Comparison of ENCODE assay signal across 8 cellular contexts in the genomic region with DNA sequence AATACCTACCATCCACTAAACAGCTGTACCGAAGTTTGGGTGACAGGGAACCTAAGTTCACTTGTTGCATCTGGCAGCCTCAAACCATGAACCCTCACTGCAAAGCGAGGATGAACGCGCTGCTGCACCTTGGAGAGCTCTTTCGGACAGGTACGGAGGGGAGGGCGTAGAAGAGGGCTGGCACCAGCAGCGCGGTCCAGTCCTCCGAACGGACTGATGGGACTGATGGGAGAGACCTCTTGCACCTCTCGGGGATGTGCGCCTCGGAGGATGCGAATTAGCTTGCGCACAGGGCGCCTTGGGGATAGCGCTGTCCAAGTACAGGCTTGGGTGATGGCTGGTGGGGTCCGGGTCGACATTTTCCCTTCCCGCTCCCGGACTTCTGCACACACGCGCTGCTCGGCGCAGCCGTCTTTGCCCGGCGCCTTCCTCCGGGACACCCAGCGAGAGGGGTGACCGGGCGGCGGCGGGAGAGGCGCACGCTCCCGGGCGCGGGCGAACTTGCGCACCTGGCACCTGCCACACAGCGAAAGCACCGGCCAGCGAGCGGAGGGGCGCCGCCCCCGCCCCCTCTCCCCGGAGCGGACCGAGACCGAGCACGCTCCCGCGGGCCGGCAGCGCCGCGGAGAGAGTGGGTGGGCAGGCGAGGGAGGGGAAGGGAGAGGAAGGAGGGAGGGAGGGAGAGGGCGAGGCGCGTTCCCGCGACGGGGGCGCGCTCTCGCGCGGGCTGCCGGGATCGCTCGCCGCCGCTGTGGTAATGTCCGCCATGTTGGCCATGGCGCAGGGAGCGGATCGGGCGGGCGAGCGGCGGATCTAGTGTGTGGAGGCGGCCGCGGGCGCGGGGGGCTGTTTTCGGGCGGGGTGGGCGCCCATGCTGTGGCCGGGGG. TPM values are rescaled to one million over a fixed set of nuclear protein-coding genes. Genes with fewer than 3 reads are reported as not detected.
DNase-seq lines count a peak whose midpoint lies in the region; ATAC-seq and TF ChIP-seq lines count a peak whose summit lies in the region.

A gene with protein sequence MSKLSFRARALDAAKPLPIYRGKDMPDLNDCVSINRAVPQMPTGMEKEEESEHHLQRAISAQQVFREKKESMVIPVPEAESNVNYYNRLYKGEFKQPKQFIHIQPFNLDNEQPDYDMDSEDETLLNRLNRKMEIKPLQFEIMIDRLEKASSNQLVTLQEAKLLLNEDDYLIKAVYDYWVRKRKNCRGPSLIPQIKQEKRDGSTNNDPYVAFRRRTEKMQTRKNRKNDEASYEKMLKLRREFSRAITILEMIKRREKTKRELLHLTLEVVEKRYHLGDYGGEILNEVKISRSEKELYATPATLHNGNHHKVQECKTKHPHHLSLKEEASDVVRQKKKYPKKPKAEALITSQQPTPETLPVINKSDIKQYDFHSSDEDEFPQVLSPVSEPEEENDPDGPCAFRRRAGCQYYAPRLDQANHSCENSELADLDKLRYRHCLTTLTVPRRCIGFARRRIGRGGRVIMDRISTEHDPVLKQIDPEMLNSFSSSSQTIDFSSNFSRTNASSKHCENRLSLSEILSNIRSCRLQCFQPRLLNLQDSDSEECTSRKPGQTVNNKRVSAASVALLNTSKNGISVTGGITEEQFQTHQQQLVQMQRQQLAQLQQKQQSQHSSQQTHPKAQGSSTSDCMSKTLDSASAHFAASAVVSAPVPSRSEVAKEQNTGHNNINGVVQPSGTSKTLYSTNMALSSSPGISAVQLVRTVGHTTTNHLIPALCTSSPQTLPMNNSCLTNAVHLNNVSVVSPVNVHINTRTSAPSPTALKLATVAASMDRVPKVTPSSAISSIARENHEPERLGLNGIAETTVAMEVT (plus strand): TSS at position 754 of the 887 bp plus-strand sequence. CDS start 267 bp downstream, outside the sequence.

- peak within 1 kb of the TSS; percentile 91 for H3K4me2 ChIP-seq in KMS-11

- H3K4me3 Mint-ChIP-seq in natural killer cell treated with Interleukin-12 subunit alpha and Interleukin-12 subunit beta and Interleukin-15 and Interleukin-18, amount 100 ng/mL, for 72 hours: peak within 1 kb of the TSS; percentile 98

- 0 out of 2 replicates have a peak, but pooled peaks cover 5% of the 10 kb centered on the region for H3K27me3 ChIP-seq in KMS-11 (ENCODE audit: insufficient read depth, low read depth)

- H4K20me1 ChIP-seq in KMS-11 (ENCODE audit: insufficient read depth): peaks cover 14% of the 10 kb centered on the region

- peaks cover 38% of the 10 kb centered on the region for H3K79me2 ChIP-seq in KMS-11 (ENCODE audit: insufficient read depth, low read depth)

- H3K27ac ChIP-seq in KMS-11 (peak within 1 kb of the TSS; percentile 80), RWPE1 (peak within 1 kb of the TSS; percentile 96)

- ATAC-seq in GM21723 (IDR thresholded peaks at IDR 0.05; ENCODE audit: unreplicated experiment): peak; percentile 62
- peak; percentile 81 to 87 for ATAC-seq in natural killer cell treated with Interleukin-12 subunit alpha and Interleukin-12 subunit beta and Interleukin-15 and Interleukin-18, amount 100 ng/mL, for 72 hours
- peak; percentile 63 for ATAC-seq in stimulated activated naive CD8-positive, alpha-beta T cell treated with anti-CD3 and anti-CD28 coated beads, Interleukin-15, Interleukin-2, amounts not matched to agents 100 U/mL and 50 U/mL, for 24 hours

- peak within 1 kb of the TSS; percentile 88 for H3K9ac ChIP-seq in KMS-11

- TF ChIP-seq CTCF in KMS-11 (conservative IDR thresholded peaks at IDR 0.05; ENCODE audit: low read depth, low read length): no peak
- TF ChIP-seq CTCF in RWPE1 (conservative IDR thresholded peaks at IDR 0.05; ENCODE audit: low read depth): no peak
- no peak for TF ChIP-seq CTCF in fibroblast of pulmonary artery (IDR thresholded peaks at IDR 0.05; ENCODE audit: low read length, missing control alignments)

- DNase-seq in DMS79 treated with DMSO at 0.1 percent for 48 hours (lab: John Stamatoyannopoulos, UW) (peak; percentile 75), RWPE1 (ENCODE audit: low spot score) (peak; percentile 78), fibroblast of pulmonary artery (ENCODE audit: low read depth) (peak; percentile 90)
- peak; percentile 85 for DNase-seq in activated T-helper 9 cell treated with anti-CD3 and anti-CD28 coated beads, Interleukin-2, amount 50 U/mL, for 16 hours (ENCODE audit: low read depth)
- peak; percentile 92 for DNase-seq in natural killer cell treated with Interleukin-12 subunit alpha and Interleukin-12 subunit beta and Interleukin-15 and Interleukin-18, amount 100 ng/mL, for 72 hours (ENCODE audit: low spot score)
- peak; percentile 90 for DNase-seq in stimulated activated naive CD8-positive, alpha-beta T cell treated with anti-CD3 and anti-CD28 coated beads, Interleukin-15, Interleukin-2, amounts not matched to agents 100 U/mL and 50 U/mL, for 24 hours

- no peaks in the 10 kb centered on the region for H3K36me3 ChIP-seq in KMS-11 (ENCODE audit: insufficient read depth)

- peak within 1 kb of the TSS; percentile 86 to 96 for H3K27ac Mint-ChIP-seq in natural killer cell treated with Interleukin-12 subunit alpha and Interleukin-12 subunit beta and Interleukin-15 and Interleukin-18, amount 100 ng/mL, for 72 hours

- H3K9me3 Mint-ChIP-seq in natural killer cell treated with Interleukin-12 subunit alpha and Interleukin-12 subunit beta and Interleukin-15 and Interleukin-18, amount 100 ng/mL, for 72 hours: no peaks in the 10 kb centered on the region

- H3K4me1 Mint-ChIP-seq in natural killer cell treated with Interleukin-12 subunit alpha and Interleukin-12 subunit beta and Interleukin-15 and Interleukin-18, amount 100 ng/mL, for 72 hours (ENCODE audit: low read depth in 2 of 2): peaks cover 25 to 28% of the 10 kb centered on the region in 2 donors

- peaks cover 14 to 17% of the 10 kb centered on the region in 2 donors for H3K27me3 Mint-ChIP-seq in natural killer cell treated with Interleukin-12 subunit alpha and Interleukin-12 subunit beta and Interleukin-15 and Interleukin-18, amount 100 ng/mL, for 72 hours

- H3K4me1 ChIP-seq in KMS-11 (ENCODE audit: low read depth, poor library complexity, severe bottlenecking): peaks cover 19% of the 10 kb centered on the region

- POLR2A ChIA-PET in RWPE1 (lab: Yijun Ruan, JAX; ENCODE audit: low non-redundant PET): no interaction called here

- CTCF ChIA-PET in RWPE1 (lab: Yijun Ruan, JAX): interaction anchor here (0.6 to 0.8 kb wide), 3 partner anchors 49 to 1599 kb away, joined by 3 read pairs; no protein-coding TSS in a partner anchor

- H3K4me3 ChIP-seq in KMS-11 (IDR thresholded peaks at IDR 0.05; ENCODE audit: insufficient read depth, low read depth, low read length) (peak within 1 kb of the TSS; percentile 84), fibroblast of pulmonary artery (replicated peaks; ENCODE audit: low read depth, low read length) (peak within 1 kb of the TSS; percentile 67)

- peak within 1 kb of the TSS; percentile 96 for H2AFZ ChIP-seq in KMS-11 (ENCODE audit: low read depth)

- H3K36me3 Mint-ChIP-seq in natural killer cell treated with Interleukin-12 subunit alpha and Interleukin-12 subunit beta and Interleukin-15 and Interleukin-18, amount 100 ng/mL, for 72 hours: no peaks in the 10 kb centered on the region

RNA-seq across cellular contexts. Expression of the gene that starts here (rescaled TPM):
- 10 to 100 TPM; 27.1 to 33.1 TPM for total RNA-seq in natural killer cell treated with Interleukin-12 subunit alpha and Interleukin-12 subunit beta and Interleukin-15 and Interleukin-18, amount 100 ng/mL, for 72 hours

Comparison
In these comparisons a context has a peak if more than half of its experiments do, and no peak if none do; other contexts are left out.
1. Peak in every context shown above with its lines: DNase-seq, ATAC-seq, H3K4me3 ChIP-seq and H3K27ac ChIP-seq.